1 cellular context compared by ENCODE assay signal in the genomic region with DNA sequence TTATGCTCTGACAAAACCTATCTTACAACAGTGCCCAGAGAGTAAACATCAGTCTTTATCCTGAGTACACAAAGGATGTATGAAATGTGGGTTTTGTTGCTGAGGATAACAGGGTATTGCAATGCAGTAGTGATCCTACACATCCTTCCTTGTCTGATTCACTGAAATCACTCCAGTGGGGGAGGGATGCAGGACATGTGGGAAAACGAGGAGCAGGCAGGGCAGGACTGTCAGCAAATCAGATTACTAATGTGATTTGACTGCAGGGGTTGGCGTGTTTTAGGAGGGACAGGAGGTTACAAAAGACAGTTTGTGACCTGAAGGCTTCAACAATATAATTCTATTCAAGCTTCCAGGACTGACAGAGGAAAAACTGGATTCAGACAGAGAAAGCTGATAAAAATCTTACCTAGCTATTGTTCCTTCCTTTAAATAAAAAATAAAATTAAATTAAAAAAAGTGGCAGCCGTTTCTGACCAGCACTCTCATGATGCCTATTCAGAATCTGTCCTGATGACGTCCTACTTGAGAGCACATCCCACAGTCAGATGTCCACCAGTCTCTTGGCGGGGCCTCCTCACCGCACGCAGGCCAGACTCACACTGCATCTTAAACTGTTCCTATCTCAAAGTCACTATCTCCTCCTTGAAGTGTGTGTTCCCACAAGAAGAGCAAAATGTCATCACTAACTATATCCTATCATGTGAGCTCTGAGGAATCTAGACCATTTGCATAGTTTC.
TF ChIP-seq lines count a peak whose summit lies in the region.

No MANE protein-coding gene starts in this region.

TF ChIP-seq in GM23338, 12 proteins besides CTCF, POLR2A, EP300 and RAD21 (continued from another document):
- TF ChIP-seq, protein P1, sequence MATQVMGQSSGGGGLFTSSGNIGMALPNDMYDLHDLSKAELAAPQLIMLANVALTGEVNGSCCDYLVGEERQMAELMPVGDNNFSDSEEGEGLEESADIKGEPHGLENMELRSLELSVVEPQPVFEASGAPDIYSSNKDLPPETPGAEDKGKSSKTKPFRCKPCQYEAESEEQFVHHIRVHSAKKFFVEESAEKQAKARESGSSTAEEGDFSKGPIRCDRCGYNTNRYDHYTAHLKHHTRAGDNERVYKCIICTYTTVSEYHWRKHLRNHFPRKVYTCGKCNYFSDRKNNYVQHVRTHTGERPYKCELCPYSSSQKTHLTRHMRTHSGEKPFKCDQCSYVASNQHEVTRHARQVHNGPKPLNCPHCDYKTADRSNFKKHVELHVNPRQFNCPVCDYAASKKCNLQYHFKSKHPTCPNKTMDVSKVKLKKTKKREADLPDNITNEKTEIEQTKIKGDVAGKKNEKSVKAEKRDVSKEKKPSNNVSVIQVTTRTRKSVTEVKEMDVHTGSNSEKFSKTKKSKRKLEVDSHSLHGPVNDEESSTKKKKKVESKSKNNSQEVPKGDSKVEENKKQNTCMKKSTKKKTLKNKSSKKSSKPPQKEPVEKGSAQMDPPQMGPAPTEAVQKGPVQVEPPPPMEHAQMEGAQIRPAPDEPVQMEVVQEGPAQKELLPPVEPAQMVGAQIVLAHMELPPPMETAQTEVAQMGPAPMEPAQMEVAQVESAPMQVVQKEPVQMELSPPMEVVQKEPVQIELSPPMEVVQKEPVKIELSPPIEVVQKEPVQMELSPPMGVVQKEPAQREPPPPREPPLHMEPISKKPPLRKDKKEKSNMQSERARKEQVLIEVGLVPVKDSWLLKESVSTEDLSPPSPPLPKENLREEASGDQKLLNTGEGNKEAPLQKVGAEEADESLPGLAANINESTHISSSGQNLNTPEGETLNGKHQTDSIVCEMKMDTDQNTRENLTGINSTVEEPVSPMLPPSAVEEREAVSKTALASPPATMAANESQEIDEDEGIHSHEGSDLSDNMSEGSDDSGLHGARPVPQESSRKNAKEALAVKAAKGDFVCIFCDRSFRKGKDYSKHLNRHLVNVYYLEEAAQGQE (IDR thresholded peaks at IDR 0.05; ENCODE audit: unreplicated experiment): no peak
- TF ChIP-seq ZNF114 (CRISPR knock-in tag; IDR thresholded peaks at IDR 0.05) (no peak), EZH2phosphoT487 (IDR thresholded peaks at IDR 0.05; ENCODE audit: unreplicated experiment) (no peak), ZNF331 (CRISPR knock-in tag; IDR thresholded peaks at IDR 0.05; ENCODE audit: low read depth) (no peak), POLR2AphosphoS5 (IDR thresholded peaks at IDR 0.05; ENCODE audit: low read depth) (no peak), STAT1 (IDR thresholded peaks at IDR 0.05; ENCODE audit: unreplicated experiment) (no peak), EZH2 (IDR thresholded peaks at IDR 0.05; ENCODE audit: low read depth, unreplicated experiment) (no peak)
- TF ChIP-seq, protein P2, sequence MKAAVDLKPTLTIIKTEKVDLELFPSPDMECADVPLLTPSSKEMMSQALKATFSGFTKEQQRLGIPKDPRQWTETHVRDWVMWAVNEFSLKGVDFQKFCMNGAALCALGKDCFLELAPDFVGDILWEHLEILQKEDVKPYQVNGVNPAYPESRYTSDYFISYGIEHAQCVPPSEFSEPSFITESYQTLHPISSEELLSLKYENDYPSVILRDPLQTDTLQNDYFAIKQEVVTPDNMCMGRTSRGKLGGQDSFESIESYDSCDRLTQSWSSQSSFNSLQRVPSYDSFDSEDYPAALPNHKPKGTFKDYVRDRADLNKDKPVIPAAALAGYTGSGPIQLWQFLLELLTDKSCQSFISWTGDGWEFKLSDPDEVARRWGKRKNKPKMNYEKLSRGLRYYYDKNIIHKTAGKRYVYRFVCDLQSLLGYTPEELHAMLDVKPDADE (IDR thresholded peaks at IDR 0.05): no peak
- TF ChIP-seq, protein P3, sequence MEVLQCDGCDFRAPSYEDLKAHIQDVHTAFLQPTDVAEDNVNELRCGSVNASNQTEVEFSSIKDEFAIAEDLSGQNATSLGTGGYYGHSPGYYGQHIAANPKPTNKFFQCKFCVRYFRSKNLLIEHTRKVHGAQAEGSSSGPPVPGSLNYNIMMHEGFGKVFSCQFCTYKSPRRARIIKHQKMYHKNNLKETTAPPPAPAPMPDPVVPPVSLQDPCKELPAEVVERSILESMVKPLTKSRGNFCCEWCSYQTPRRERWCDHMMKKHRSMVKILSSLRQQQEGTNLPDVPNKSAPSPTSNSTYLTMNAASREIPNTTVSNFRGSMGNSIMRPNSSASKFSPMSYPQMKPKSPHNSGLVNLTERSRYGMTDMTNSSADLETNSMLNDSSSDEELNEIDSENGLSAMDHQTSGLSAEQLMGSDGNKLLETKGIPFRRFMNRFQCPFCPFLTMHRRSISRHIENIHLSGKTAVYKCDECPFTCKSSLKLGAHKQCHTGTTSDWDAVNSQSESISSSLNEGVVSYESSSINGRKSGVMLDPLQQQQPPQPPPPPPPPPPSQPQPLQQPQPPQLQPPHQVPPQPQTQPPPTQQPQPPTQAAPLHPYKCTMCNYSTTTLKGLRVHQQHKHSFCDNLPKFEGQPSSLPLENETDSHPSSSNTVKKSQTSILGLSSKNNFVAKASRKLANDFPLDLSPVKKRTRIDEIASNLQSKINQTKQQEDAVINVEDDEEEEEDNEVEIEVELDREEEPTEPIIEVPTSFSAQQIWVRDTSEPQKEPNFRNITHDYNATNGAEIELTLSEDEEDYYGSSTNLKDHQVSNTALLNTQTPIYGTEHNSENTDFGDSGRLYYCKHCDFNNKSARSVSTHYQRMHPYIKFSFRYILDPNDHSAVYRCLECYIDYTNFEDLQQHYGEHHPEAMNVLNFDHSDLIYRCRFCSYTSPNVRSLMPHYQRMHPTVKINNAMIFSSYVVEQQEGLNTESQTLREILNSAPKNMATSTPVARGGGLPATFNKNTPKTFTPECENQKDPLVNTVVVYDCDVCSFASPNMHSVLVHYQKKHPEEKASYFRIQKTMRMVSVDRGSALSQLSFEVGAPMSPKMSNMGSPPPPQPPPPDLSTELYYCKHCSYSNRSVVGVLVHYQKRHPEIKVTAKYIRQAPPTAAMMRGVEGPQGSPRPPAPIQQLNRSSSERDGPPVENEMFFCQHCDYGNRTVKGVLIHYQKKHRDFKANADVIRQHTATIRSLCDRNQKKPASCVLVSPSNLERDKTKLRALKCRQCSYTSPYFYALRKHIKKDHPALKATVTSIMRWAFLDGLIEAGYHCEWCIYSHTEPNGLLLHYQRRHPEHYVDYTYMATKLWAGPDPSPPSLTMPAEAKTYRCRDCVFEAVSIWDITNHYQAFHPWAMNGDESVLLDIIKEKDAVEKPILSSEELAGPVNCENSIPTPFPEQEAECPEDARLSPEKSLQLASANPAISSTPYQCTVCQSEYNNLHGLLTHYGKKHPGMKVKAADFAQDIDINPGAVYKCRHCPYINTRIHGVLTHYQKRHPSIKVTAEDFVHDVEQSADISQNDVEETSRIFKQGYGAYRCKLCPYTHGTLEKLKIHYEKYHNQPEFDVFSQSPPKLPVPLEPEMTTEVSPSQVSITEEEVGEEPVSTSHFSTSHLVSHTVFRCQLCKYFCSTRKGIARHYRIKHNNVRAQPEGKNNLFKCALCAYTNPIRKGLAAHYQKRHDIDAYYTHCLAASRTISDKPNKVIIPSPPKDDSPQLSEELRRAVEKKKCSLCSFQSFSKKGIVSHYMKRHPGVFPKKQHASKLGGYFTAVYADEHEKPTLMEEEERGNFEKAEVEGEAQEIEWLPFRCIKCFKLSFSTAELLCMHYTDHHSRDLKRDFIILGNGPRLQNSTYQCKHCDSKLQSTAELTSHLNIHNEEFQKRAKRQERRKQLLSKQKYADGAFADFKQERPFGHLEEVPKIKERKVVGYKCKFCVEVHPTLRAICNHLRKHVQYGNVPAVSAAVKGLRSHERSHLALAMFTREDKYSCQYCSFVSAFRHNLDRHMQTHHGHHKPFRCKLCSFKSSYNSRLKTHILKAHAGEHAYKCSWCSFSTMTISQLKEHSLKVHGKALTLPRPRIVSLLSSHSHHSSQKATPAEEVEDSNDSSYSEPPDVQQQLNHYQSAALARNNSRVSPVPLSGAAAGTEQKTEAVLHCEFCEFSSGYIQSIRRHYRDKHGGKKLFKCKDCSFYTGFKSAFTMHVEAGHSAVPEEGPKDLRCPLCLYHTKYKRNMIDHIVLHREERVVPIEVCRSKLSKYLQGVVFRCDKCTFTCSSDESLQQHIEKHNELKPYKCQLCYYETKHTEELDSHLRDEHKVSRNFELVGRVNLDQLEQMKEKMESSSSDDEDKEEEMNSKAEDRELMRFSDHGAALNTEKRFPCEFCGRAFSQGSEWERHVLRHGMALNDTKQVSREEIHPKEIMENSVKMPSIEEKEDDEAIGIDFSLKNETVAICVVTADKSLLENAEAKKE (CRISPR knock-in tag; IDR thresholded peaks at IDR 0.05): no peak
